Comparison of ENCODE assay signal across 9 cellular contexts in the genomic region with DNA sequence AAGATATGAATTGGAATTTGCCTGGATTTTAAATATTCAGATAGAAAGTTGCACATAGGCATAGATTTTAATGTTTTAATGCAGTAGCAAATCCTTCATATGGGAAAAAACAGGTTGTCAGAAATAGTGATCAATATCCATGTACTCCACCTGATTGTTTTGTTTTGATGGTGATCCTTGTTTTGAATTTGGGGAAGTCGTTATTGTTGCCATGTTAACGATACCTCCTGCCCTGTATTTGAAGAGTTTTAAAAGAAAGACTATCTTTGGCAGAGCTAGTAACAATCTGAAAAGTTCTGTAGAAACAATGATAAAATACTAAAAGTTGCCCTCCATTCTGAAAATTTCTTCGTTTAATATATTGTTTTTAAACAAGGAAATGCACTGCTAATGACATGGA. TPM values are rescaled to one million over a fixed set of nuclear protein-coding genes. Genes with fewer than 3 reads are reported as not detected.
DNase-seq lines count a peak whose midpoint lies in the region; ATAC-seq, FAIRE-seq and TF ChIP-seq lines count a peak whose summit lies in the region.
"Had no signal": no experiment of that assay in that cellular context is flagged by ENCODE, and none has a peak within 500 bp of the region (broad histone marks: within the 10 kb centered on the region; RNA-seq: fewer than 3 reads in every experiment).

No MANE protein-coding gene starts in this region.

- no peak for DNase-seq in activated T-cell treated with anti-CD3 and anti-CD28 coated beads, Interleukin-2, amount 50 U/mL, for 72 hours
- DNase-seq in activated T-cell treated with anti-CD3 and anti-CD28 coated beads for 4 hours: no peak
- no peak for DNase-seq in activated CD8-positive, alpha-beta T cell treated with anti-CD3 and anti-CD28 coated beads for 36 hours
- no peak for DNase-seq in kidney
- no peak for DNase-seq in transverse colon
- DNase-seq in NCI-H510A treated with DMSO at 0.1 percent for 48 hours (lab: John Stamatoyannopoulos, UW): no peak
- DNase-seq: GDM1 had no signal

- no peak overlapping the region for H3K27ac ChIP-seq in kidney (ENCODE audit: low read depth in 2 of 2, low read length in 2 of 2)
- H3K27ac ChIP-seq in transverse colon: peak overlapping the region; percentile 89 to 99 (median 94)

- H3K36me3 ChIP-seq in kidney (ENCODE audit: control insufficient read depth in 1 of 2, insufficient read depth in 2 of 2, low read length in 2 of 2) (no peaks in the 10 kb centered on the region), transverse colon (no peaks in the 10 kb centered on the region)

- H3K27me3 Mint-ChIP-seq in activated T-cell treated with anti-CD3 and anti-CD28 coated beads, Interleukin-2, amount 50 U/mL, for 72 hours (ENCODE audit: low read depth): no peaks in the 10 kb centered on the region
- no peaks in the 10 kb centered on the region for H3K27me3 Mint-ChIP-seq in activated CD8-positive, alpha-beta T cell treated with anti-CD3 and anti-CD28 coated beads for 36 hours

- no peak for TF ChIP-seq POLR2A in transverse colon (IDR thresholded peaks at IDR 0.05)

- FAIRE-seq in kidney (lab: Jason Lieb, UNC): no peak

- H3K4me1 Mint-ChIP-seq in activated T-cell treated with anti-CD3 and anti-CD28 coated beads, Interleukin-2, amount 50 U/mL, for 72 hours (ENCODE audit: low read depth): peaks cover 58% of the 10 kb centered on the region
- peaks cover 47% of the 10 kb centered on the region for H3K4me1 Mint-ChIP-seq in activated CD8-positive, alpha-beta T cell treated with anti-CD3 and anti-CD28 coated beads for 36 hours (ENCODE audit: low read depth)

- peak overlapping the region; percentile 90 for H3K4me3 Mint-ChIP-seq in activated T-cell treated with anti-CD3 and anti-CD28 coated beads, Interleukin-2, amount 50 U/mL, for 72 hours
- H3K4me3 Mint-ChIP-seq in activated CD8-positive, alpha-beta T cell treated with anti-CD3 and anti-CD28 coated beads for 36 hours: peak overlapping the region; percentile 86

- POLR2A ChIA-PET in activated CD8-positive, alpha-beta T cell treated with anti-CD3 and anti-CD28 coated beads for 36 hours (lab: Charles Lee): interaction anchor here (0.8 to 2.1 kb wide), 3 partner anchors 11 to 73 kb away, joined by 3 to 9 read pairs (median 4); no protein-coding TSS in a partner anchor

- peak overlapping the region; percentile 85 for H3K27ac Mint-ChIP-seq in activated T-cell treated with anti-CD3 and anti-CD28 coated beads, Interleukin-2, amount 50 U/mL, for 72 hours
- H3K27ac Mint-ChIP-seq in activated CD8-positive, alpha-beta T cell treated with anti-CD3 and anti-CD28 coated beads for 36 hours: peak overlapping the region; percentile 75

- peak overlapping the region; percentile 89 to 95 for H3K9ac ChIP-seq in kidney (ENCODE audit: low read length in 2 of 2)

- H3K9me3 ChIP-seq in kidney (ENCODE audit: control insufficient read depth in 1 of 2, low read length in 2 of 2) (no peaks in the 10 kb centered on the region), transverse colon (no peaks in the 10 kb centered on the region)

- no peak for TF ChIP-seq CTCF in activated CD8-positive, alpha-beta T cell treated with anti-CD3 and anti-CD28 coated beads for 36 hours (IDR thresholded peaks at IDR 0.05)
- no peak for TF ChIP-seq CTCF in kidney (IDR thresholded peaks at IDR 0.05; ENCODE audit: borderline replicate concordance, extremely low read depth, insufficient read depth)
- peak in 1 of 5 experiments; percentile 3 for TF ChIP-seq CTCF in transverse colon (IDR thresholded peaks at IDR 0.05)

- no peaks in the 10 kb centered on the region for H3K27me3 ChIP-seq in transverse colon

- peak overlapping the region; percentile 91 to 99 for H3K4me3 ChIP-seq in kidney (ENCODE audit: low read length in 2 of 2)
- peak overlapping the region; percentile 57 to 99 (median 81) for H3K4me3 ChIP-seq in transverse colon

- no peak for TF ChIP-seq EP300 in transverse colon (IDR thresholded peaks at IDR 0.05; ENCODE audit: low read depth)

- 0 to 4% methylated on average over 3 of the region's 3 CpGs for WGBS in transverse colon (ENCODE audit: low coverage in 1 of 2), 2 donors

- H3K36me3 Mint-ChIP-seq in activated T-cell treated with anti-CD3 and anti-CD28 coated beads, Interleukin-2, amount 50 U/mL, for 72 hours (ENCODE audit: insufficient read depth in 2 of 2): no peaks in the 10 kb centered on the region
- no peaks in the 10 kb centered on the region for H3K36me3 Mint-ChIP-seq in activated CD8-positive, alpha-beta T cell treated with anti-CD3 and anti-CD28 coated beads for 36 hours (ENCODE audit: low read depth)

- intact Hi-C loops in activated CD8-positive, alpha-beta T cell treated with anti-CD3 and anti-CD28 coated beads for 36 hours (cut with micrococcal nuclease): no loop called here
- intact Hi-C loops in kidney (cut with DNase I) (no loop called here), transverse colon (cut with DNase I; ENCODE audit: low total_unique reads) (no loop called here)

- peaks cover 0 to 1% of the 10 kb centered on the region in 2 donors for H3K9me3 Mint-ChIP-seq in activated T-cell treated with anti-CD3 and anti-CD28 coated beads, Interleukin-2, amount 50 U/mL, for 72 hours
- H3K9me3 Mint-ChIP-seq in activated CD8-positive, alpha-beta T cell treated with anti-CD3 and anti-CD28 coated beads for 36 hours: no peaks in the 10 kb centered on the region

- in situ Hi-C loops in transverse colon (cut with MboI; ENCODE audit: low pct_ligation_motif_present in 1 of 4, low pct_unique_long_range_greater_than_20kb in 1 of 4, low sequenced_read_pairs in 3 of 4): loop anchor here in 1 of 4 donors (10.0 kb wide), 1 partner anchor 81 kb away; a partner anchor contains a TSS

- ATAC-seq in activated T-cell treated with anti-CD3 and anti-CD28 coated beads, Interleukin-2, amount 50 U/mL, for 72 hours (replicated peaks in 1 of 2): no peak
- no peak for ATAC-seq in activated CD8-positive, alpha-beta T cell treated with anti-CD3 and anti-CD28 coated beads for 36 hours
- ATAC-seq in GM21576 (IDR thresholded peaks at IDR 0.05; ENCODE audit: unreplicated experiment) (no peak), HG03571 (IDR thresholded peaks at IDR 0.05; ENCODE audit: unreplicated experiment) (no peak)

- peaks cover 4 to 5% of the 10 kb centered on the region in 2 donors for H3K4me1 ChIP-seq in kidney (ENCODE audit: control insufficient read depth in 1 of 2, insufficient read depth in 1 of 2, low read depth in 1 of 2, low read length in 2 of 2)
- peaks cover 17 to 33% (median 21%) of the 10 kb centered on the region in 4 donors for H3K4me1 ChIP-seq in transverse colon

- CTCF ChIA-PET in activated CD8-positive, alpha-beta T cell treated with anti-CD3 and anti-CD28 coated beads for 36 hours (lab: Charles Lee): interaction anchor here (0.7 to 2.8 kb wide), 3 partner anchors 10 to 73 kb away, joined by 3 to 10 read pairs (median 3); a partner anchor contains a TSS

RNA-seq across cellular contexts. Expression of a gene that starts 1.1 kb away (rescaled TPM):
- 10 to 100 TPM; 60.6 to 63.7 TPM for total RNA-seq in activated T-cell treated with anti-CD3 and anti-CD28 coated beads, Interleukin-2, amount 50 U/mL, for 72 hours
- total RNA-seq in activated CD8-positive, alpha-beta T cell treated with anti-CD3 and anti-CD28 coated beads for 36 hours: 10 to 100 TPM; 38.9 to 42.3 TPM
- total RNA-seq in kidney: 46.5 TPM
- 2.8 TPM for polyA plus RNA-seq in kidney (ENCODE audit: insufficient read depth, low read depth, low replicate concordance)
- total RNA-seq in transverse colon: 10 to 100 TPM; 40.0 to 60.3 (median 57.3) TPM

Comparison
In these comparisons a context has a peak if more than half of its experiments do, and no peak if none do; other contexts are left out.
1. H3K27ac ChIP-seq: peak in transverse colon (4 of 4); none in kidney (0 of 2).